8 cellular contexts compared by ENCODE assay signal in the genomic region with DNA sequence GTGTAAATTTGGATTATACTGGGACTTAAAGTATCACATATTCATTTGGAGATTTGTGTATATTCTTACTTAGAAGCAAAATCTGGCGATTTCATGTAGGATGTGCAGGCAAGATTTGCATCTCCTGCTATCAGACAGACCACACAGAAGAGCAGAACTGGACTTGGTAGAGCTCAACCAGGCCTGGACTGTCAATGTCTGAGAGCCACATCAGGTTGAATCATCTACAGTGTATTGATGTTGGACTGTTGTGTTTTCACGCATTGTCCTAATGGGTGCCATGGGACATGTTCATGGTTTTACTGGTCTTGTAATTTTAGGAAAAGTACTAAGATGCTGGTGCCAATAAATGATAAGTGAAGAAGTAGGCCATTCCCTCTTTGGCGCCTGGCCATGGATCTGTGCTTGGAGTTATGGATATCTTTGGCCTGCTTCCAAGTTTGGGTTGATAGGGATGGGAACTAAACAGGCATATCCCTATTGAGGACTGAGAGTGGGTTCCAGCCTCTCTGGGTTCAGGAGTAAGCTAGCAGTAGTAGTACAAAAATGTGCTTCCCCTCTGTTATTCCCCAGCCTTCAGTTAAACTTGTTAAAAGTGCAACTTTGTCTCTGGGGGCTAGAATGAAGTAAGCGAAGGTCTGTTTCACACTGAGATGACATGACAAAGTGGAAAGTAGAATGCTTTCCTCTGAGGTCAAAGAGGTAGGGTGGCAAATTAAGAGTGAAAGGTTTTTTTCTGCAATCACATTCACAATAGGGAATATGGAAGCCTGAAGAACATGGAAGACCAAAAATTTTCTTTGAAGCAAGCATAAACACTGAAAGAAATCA. TPM values are rescaled to one million over a fixed set of nuclear protein-coding genes. Genes with fewer than 3 reads are reported as not detected.
DNase-seq lines count a peak whose midpoint lies in the region; ATAC-seq, FAIRE-seq and TF ChIP-seq lines count a peak whose summit lies in the region.

No MANE protein-coding gene starts in this region.

- TF ChIP-seq EP300 in K562 (IDR thresholded peaks at IDR 0.05; ENCODE audit: low read length): no peak

- no TSS peak for BruUV-seq in K562 (replicated peaks; lab: Mats Ljungman, UMichigan)

- H4K20me1 ChIP-seq in K562 (replicated peaks; ENCODE audit: control insufficient read depth, insufficient read depth, low read length): no peaks in the 10 kb centered on the region

- H3K79me2 ChIP-seq in K562 (ENCODE audit: control insufficient read depth, insufficient read depth, low read length): no peaks in the 10 kb centered on the region

- POLR2A ChIA-PET in K562 (lab: Yijun Ruan, JAX): no interaction called here

- H3K4me2 ChIP-seq in K562 (ENCODE audit: insufficient read depth, low read length): no peak overlapping the region

- H3K4me3 ChIP-seq in GM06990 (replicated peaks; ENCODE audit: low read depth, low read length) (peak overlapping the region; percentile 3), K562 (no peak overlapping the region), pancreas (no peak overlapping the region)

- no peaks in the 10 kb centered on the region for H3K9me1 ChIP-seq in K562 (ENCODE audit: control insufficient read depth, insufficient read depth, low read length)

- H3K36me3 ChIP-seq in GM06990 (ENCODE audit: control insufficient read depth, insufficient read depth, low read length): no peaks in the 10 kb centered on the region
- no peaks in the 10 kb centered on the region for H3K36me3 ChIP-seq in K562 (ENCODE audit: control insufficient read depth, insufficient read depth, low read length)
- H3K36me3 ChIP-seq in pancreas: no peaks in the 10 kb centered on the region

- TF ChIP-seq CTCF in GM06990 (IDR thresholded peaks at IDR 0.05; ENCODE audit: insufficient read depth, low read length, poor library complexity, severe bottlenecking) (no peak), K562 (IDR thresholded peaks at IDR 0.05 in 2 of 3, conservative IDR thresholded peaks at IDR 0.05 in 1 of 3; ENCODE audit: insufficient read depth in 2 of 3, low read depth in 1 of 3, low read length in 3 of 3) (no peak), pancreas (IDR thresholded peaks at IDR 0.05) (no peak)

- no peak for TF ChIP-seq RAD21 in K562 (CRISPR knock-in tag; conservative IDR thresholded peaks at IDR 0.05 in 1 of 2, IDR thresholded peaks at IDR 0.05 in 1 of 2)

- no peak overlapping the region for H3K9ac ChIP-seq in K562 (ENCODE audit: insufficient read depth in 1 of 2, low read depth in 2 of 2, low read length in 2 of 2)

- peak; percentile 7 for DNase-seq in GM06990 (ENCODE audit: extremely low read depth, insufficient read length)
- DNase-seq in K562 (ENCODE audit: extremely low read depth in 1 of 4, low spot score in 3 of 4): no peak
- no peak for DNase-seq in effector CD4-positive, alpha-beta T cell
- DNase-seq in activated naive CD4-positive, alpha-beta T cell treated with Interleukin-2 at 50 U/mL for 16 hours: no peak
- DNase-seq in pancreas: no peak
- DNase-seq in UCSD-AML1 (lab: John Stamatoyannopoulos, UW; ENCODE audit: unreplicated experiment): no peak

- ATAC-seq in GM19463 (IDR thresholded peaks at IDR 0.05; ENCODE audit: unreplicated experiment) (peak; percentile 69), HG03097 (IDR thresholded peaks at IDR 0.05; ENCODE audit: low FRiP score, unreplicated experiment) (peak; percentile 66), K562 (no peak), pancreas (no peak)

- in situ Hi-C loops in K562 (cut with MboI): no loop called here

- CTCF ChIA-PET in K562 (lab: Yijun Ruan, JAX; ENCODE audit: low intra/inter-chr PET ratio): no interaction called here

- FAIRE-seq in K562 (lab: Jason Lieb, UNC): no peak
- FAIRE-seq in pancreas (lab: Jason Lieb, UNC): no peak

- intact Hi-C loops in K562 (cut with micrococcal nuclease): loop anchor here (5.0 kb wide), 1 partner anchor 51 kb away; a partner anchor contains a TSS
- intact Hi-C loops in pancreas (cut with DNase I): no loop called here

- no peaks in the 10 kb centered on the region for H3K27me3 ChIP-seq in GM06990 (replicated peaks; ENCODE audit: control insufficient read depth, insufficient read depth, low read length)
- H3K27me3 ChIP-seq in K562 (ENCODE audit: control insufficient read depth in 2 of 2, insufficient read depth in 2 of 2, low read length in 2 of 2): no peaks in the 10 kb centered on the region
- H3K27me3 ChIP-seq in pancreas: no peaks in the 10 kb centered on the region

- H3K27ac ChIP-seq in K562 (ENCODE audit: extremely low read depth, low read depth, low read length) (no peak overlapping the region), pancreas (no peak overlapping the region)

- WGBS in K562 (ENCODE audit: insufficient coverage, low coverage, missing lambda C conversion rate): 65% methylated on average over 4 of the region's 4 CpGs
- WGBS in pancreas, 2 donors: 90 to 97% methylated on average over 4 of the region's 4 CpGs

- no peaks in the 10 kb centered on the region; the same call in 1 of the 2 replicates for H3K9me3 ChIP-seq in K562 (replicated peaks; ENCODE audit: control insufficient read depth, insufficient read depth, low read depth, low read length)
- no peaks in the 10 kb centered on the region for H3K9me3 ChIP-seq in pancreas

- no peak for TF ChIP-seq POLR2A in K562 (conservative IDR thresholded peaks at IDR 0.05)

- H2AFZ ChIP-seq in K562 (ENCODE audit: low read depth, low read length): no peak overlapping the region

- peaks cover 4 to 56% of the 10 kb centered on the region in 2 experiments; a peak in 4 of 5 replicates for H3K4me1 ChIP-seq in K562 (replicated peaks in 1 of 2; ENCODE audit: control insufficient read depth in 2 of 2, insufficient read depth in 2 of 2, low read length in 2 of 2)
- H3K4me1 ChIP-seq in pancreas: peaks cover 0 to 3% (median 0%) of the 10 kb centered on the region in 3 donors

TF ChIP-seq in K562, 482 proteins besides CTCF, POLR2A, EP300 and RAD21:
- TF ChIP-seq PHB (CRISPR knock-in tag; IDR thresholded peaks at IDR 0.05) (no peak), NFIC (IDR thresholded peaks at IDR 0.05) (peak; percentile 77)

RNA-seq across cellular contexts. Expression of a gene that starts 49.2 kb away (rescaled TPM):
- 6.9 and 7.5 TPM in 2 replicates for total RNA-seq in K562 (2011; cell fraction: chromatin; rRNA removed; ENCODE audit: low replicate concordance)
- 3.7 and 4.3 TPM in 2 replicates for total RNA-seq in K562 (2011; cell fraction: nucleolus; rRNA removed)
- total RNA-seq in K562 (2011; cell fraction: nucleoplasm; rRNA removed): 7.4 and 11.6 TPM in 2 replicates
- total RNA-seq in K562 (2014; rRNA removed) (1.4 and 1.6 TPM in 2 replicates), K562 (2014; rRNA removed; fragmentation: Illumina TruSeq; extraction: Trizol) (1.7 and 3.0 TPM in 2 replicates), K562 (2015; rRNA removed; fragmentation: Illumina TruSeq; extraction: Trizol) (2.0 and 2.2 TPM in 2 replicates), K562 (2021) (2.4 and 3.3 TPM in 2 replicates), pancreas (1 to 10 TPM in 5 of 6 donors, under 1 TPM in 1; 0.51 to 3.1 (median 1.9) TPM)
- polyA plus RNA-seq in K562 (2011; rRNA removed) (2.7 and 3.0 TPM in 2 replicates), K562 (2014; fragmentation: Illumina TruSeq; extraction: Trizol) (1.1 and 2.0 TPM in 2 replicates), K562 (2014; fragmentation: Nextera tagmentation; extraction: Ambion mirVana) (under 1 TPM; 0.32 to 0.36 TPM), K562 (2014; rRNA removed) (3.0 and 5.0 TPM in 2 replicates), pancreas (under 1 TPM; 0.42 to 0.80 TPM)
- 0.55 and 3.2 TPM in 2 replicates for polyA plus RNA-seq in K562 (2011; cell fraction: cytosol; rRNA removed)
- 1.9 and 2.0 TPM in 2 replicates for polyA plus RNA-seq in K562 (2011; cell fraction: nucleus; rRNA removed)
- 2.1 and 2.2 TPM in 2 replicates for polyA plus RNA-seq in K562 (2012)
- 9.7 and 10.6 TPM in 2 replicates for polyA minus RNA-seq in K562 (2011; rRNA and poly(A)+ RNA removed)
- polyA minus RNA-seq in K562 (2011; cell fraction: cytosol; rRNA and poly(A)+ RNA removed): 3.1 and 3.5 TPM in 2 replicates
- polyA minus RNA-seq in K562 (2011; cell fraction: nucleus; rRNA and poly(A)+ RNA removed): 6.3 and 9.2 TPM in 2 replicates

Comparison
In these comparisons a context has a peak if more than half of its experiments do, and no peak if none do; other contexts are left out.
1. ATAC-seq: peak in GM19463 (single experiment) and HG03097 (single experiment); none in K562 (single experiment) and pancreas (0 of 4).